In genomic region chr22:19578180-19579004, GRCh38 we compare ENCODE assay signal across 1 cellular context.
TF ChIP-seq lines count a peak whose summit lies in the region.

No MANE protein-coding gene starts in this region.

TF ChIP-seq in K562, 482 proteins besides CTCF, POLR2A, EP300 and RAD21 (continued from another document):
- TF ChIP-seq CHD7 (IDR thresholded peaks at IDR 0.05; ENCODE audit: low read depth, low read length) (peak; percentile 74), ETV5 (CRISPR knock-in tag; IDR thresholded peaks at IDR 0.05; ENCODE audit: low read depth) (peak; percentile 67; the same call in 1 of the 2 replicates)
